ENCODE assay signal across 41 cellular contexts in genomic region chr1:171637928-171638576, GRCh38. TPM values are rescaled to one million over a fixed set of nuclear protein-coding genes. Genes with fewer than 3 reads are reported as not detected.
"Had no signal": no experiment of that assay in that cellular context is flagged by ENCODE, and none has a peak within 500 bp of the region (broad histone marks: within the 10 kb centered on the region; RNA-seq: fewer than 3 reads in every experiment).

No MANE protein-coding gene starts in this region.

- FAIRE-seq: astrocyte, endothelial cell of umbilical vein, TTC549 had no signal

- H3K27me3 Mint-ChIP-seq: activated naive CD8-positive, alpha-beta T cell treated with anti-CD3 and anti-CD28 coated beads, Interleukin-2, amount 10 ng/mL, durations not matched to agents 7 days and 5 days had no signal

- H3K36me3 Mint-ChIP-seq: activated naive CD4-positive, alpha-beta T cell treated with anti-CD3 and anti-CD28 coated beads, Interleukin-2, amount 10 ng/mL, durations not matched to agents 7 days and 5 days; activated naive CD8-positive, alpha-beta T cell treated with anti-CD3 and anti-CD28 coated beads, Interleukin-2, amount 10 ng/mL, durations not matched to agents 7 days and 5 days; mesothelial cell of epicardium; naive B cell; stimulated activated naive B cell treated with anti-CD40 and anti-IgM and Interleukin-4, amounts not matched to agents 10 μg/mL and 1 μg/mL and 100 μg/mL, for 72 hours had no signal

- ATAC-seq: activated CD4-positive, CD25-positive, alpha-beta regulatory T cell treated with anti-CD3 and anti-CD28 coated beads, Interleukin-2, amount 50 U/mL, for 24 hours; left lobe of liver; psoas muscle; stimulated activated naive B cell treated with anti-CD40 and anti-IgM and Interleukin-4, amounts not matched to agents 10 μg/mL and 1 μg/mL and 100 μg/mL, for 72 hours had no signal

- H3K9me3 ChIP-seq: ovary, psoas muscle, stomach, suprapubic skin, tibial artery had no signal

- H3K9me3 Mint-ChIP-seq: activated naive CD4-positive, alpha-beta T cell treated with anti-CD3 and anti-CD28 coated beads, Interleukin-2, amount 10 ng/mL, durations not matched to agents 7 days and 5 days; activated naive CD8-positive, alpha-beta T cell treated with anti-CD3 and anti-CD28 coated beads, Interleukin-2, amount 10 ng/mL, durations not matched to agents 7 days and 5 days; activated T-helper 1 cell treated with anti-CD3 and anti-CD28 coated beads, Interleukin-12 subunit alpha, Interleukin-12 subunit beta, Interleukin-2, Interleukin-4 antibody, amounts not matched to agents 30 ng/mL and 10 ng/mL and 1 ng/mL, durations not matched to agents 14 hours and 24 hours and 36 hours; mesothelial cell of epicardium; naive B cell; stimulated activated naive B cell treated with anti-CD40 and anti-IgM and Interleukin-4, amounts not matched to agents 10 μg/mL and 1 μg/mL and 100 μg/mL, for 72 hours; T-helper 1 cell treated with Interleukin-12 subunit alpha and Interleukin-12 subunit beta and Interleukin-4 antibody, amounts not matched to agents 30 μg/mL and 1 μg/mL, for 36 hours had no signal

- H3K4me1 ChIP-seq: psoas muscle, stomach, suprapubic skin, tibial artery had no signal

- DNase-seq: activated CD4-positive, alpha-beta T cell treated with anti-CD3 and anti-CD28 coated beads for 48 hours; activated CD4-positive, alpha-beta T cell treated with anti-CD3 and anti-CD28 coated beads, Interleukin-2, amount 50 U/mL, for 48 hours; activated CD8-positive, alpha-beta memory T cell treated with anti-CD3 and anti-CD28 coated beads, Interleukin-2, amount 50 U/mL, for 4 hours; activated gamma-delta T cell; activated naive CD4-positive, alpha-beta T cell treated with anti-CD3 and anti-CD28 coated beads, Interleukin-2, amount 10 ng/mL, durations not matched to agents 7 days and 5 days; activated naive CD8-positive, alpha-beta T cell treated with anti-CD3 and anti-CD28 coated beads, Interleukin-2, amount 10 ng/mL, durations not matched to agents 7 days and 5 days; activated T-cell treated with anti-CD3 and anti-CD28 coated beads, Interleukin-2, amount 50 U/mL, for 1 hour; amniotic stem cell; brain microvascular endothelial cell; dorsolateral prefrontal cortex; effector memory CD4-positive, alpha-beta T cell; foreskin melanocyte; kidney glomerular epithelial cell; mammary epithelial cell; naive B cell; ovary; psoas muscle; stimulated activated CD4-positive, alpha-beta T cell treated with anti-CD3 and anti-CD28 coated beads, Interleukin-15, amount 100 ng/mL, for 24 hours; stimulated activated CD4-positive, alpha-beta T cell treated with anti-CD3 and anti-CD28 coated beads, Interleukin-2, amount 100 ng/mL, for 24 hours; stimulated activated naive B cell treated with anti-CD40 and anti-IgM and Interleukin-4, amounts not matched to agents 10 μg/mL and 1 μg/mL and 100 μg/mL, for 72 hours; stomach; SW 1271; T-helper 9 cell; tibial artery; WERI-Rb-1 had no signal

- H3K27ac ChIP-seq: brain microvascular endothelial cell, coronary artery, dorsolateral prefrontal cortex, ovary, psoas muscle, stomach, suprapubic skin, tibial artery, WERI-Rb-1 had no signal

- H3K27me3 ChIP-seq: brain microvascular endothelial cell, dorsolateral prefrontal cortex, ovary, stomach, suprapubic skin, tibial artery had no signal

- H3K4me3 Mint-ChIP-seq: activated naive CD4-positive, alpha-beta T cell treated with anti-CD3 and anti-CD28 coated beads, Interleukin-2, amount 10 ng/mL, durations not matched to agents 7 days and 5 days; activated naive CD8-positive, alpha-beta T cell treated with anti-CD3 and anti-CD28 coated beads, Interleukin-2, amount 10 ng/mL, durations not matched to agents 7 days and 5 days; activated T-helper 1 cell treated with anti-CD3 and anti-CD28 coated beads, Interleukin-12 subunit alpha, Interleukin-12 subunit beta, Interleukin-2, Interleukin-4 antibody, amounts not matched to agents 30 ng/mL and 10 ng/mL and 1 ng/mL, durations not matched to agents 14 hours and 24 hours and 36 hours; mesothelial cell of epicardium; naive B cell; stimulated activated naive B cell treated with anti-CD40 and anti-IgM and Interleukin-4, amounts not matched to agents 10 μg/mL and 1 μg/mL and 100 μg/mL, for 72 hours; T-helper 1 cell treated with Interleukin-12 subunit alpha and Interleukin-12 subunit beta and Interleukin-4 antibody, amounts not matched to agents 30 μg/mL and 1 μg/mL, for 36 hours had no signal

- H3K27ac Mint-ChIP-seq: activated naive CD4-positive, alpha-beta T cell treated with anti-CD3 and anti-CD28 coated beads, Interleukin-2, amount 10 ng/mL, durations not matched to agents 7 days and 5 days; activated naive CD8-positive, alpha-beta T cell treated with anti-CD3 and anti-CD28 coated beads, Interleukin-2, amount 10 ng/mL, durations not matched to agents 7 days and 5 days; activated T-helper 1 cell treated with anti-CD3 and anti-CD28 coated beads, Interleukin-12 subunit alpha, Interleukin-12 subunit beta, Interleukin-2, Interleukin-4 antibody, amounts not matched to agents 30 ng/mL and 10 ng/mL and 1 ng/mL, durations not matched to agents 14 hours and 24 hours and 36 hours; mesothelial cell of epicardium; stimulated activated naive B cell treated with anti-CD40 and anti-IgM and Interleukin-4, amounts not matched to agents 10 μg/mL and 1 μg/mL and 100 μg/mL, for 72 hours; T-helper 1 cell treated with Interleukin-12 subunit alpha and Interleukin-12 subunit beta and Interleukin-4 antibody, amounts not matched to agents 30 μg/mL and 1 μg/mL, for 36 hours had no signal

- H3K36me3 ChIP-seq: brain microvascular endothelial cell, ovary, suprapubic skin, WERI-Rb-1 had no signal

- H3K4me3 ChIP-seq: coronary artery, dorsolateral prefrontal cortex, ovary, psoas muscle, stomach, suprapubic skin, tibial artery had no signal

- H3K4me1 Mint-ChIP-seq: stimulated activated naive B cell treated with anti-CD40 and anti-IgM and Interleukin-4, amounts not matched to agents 10 μg/mL and 1 μg/mL and 100 μg/mL, for 72 hours had no signal

RNA-seq across cellular contexts. Expression of gene MYOC, which starts 14.4 kb away (rescaled TPM):
- total RNA-seq: activated CD8-positive, alpha-beta memory T cell treated with anti-CD3 and anti-CD28 coated beads for 36 hours; activated naive CD8-positive, alpha-beta T cell treated with anti-CD3 and anti-CD28 coated beads, Interleukin-2, amount 10 ng/mL, durations not matched to agents 7 days and 5 days; activated T-helper 1 cell treated with anti-CD3 and anti-CD28 coated beads, Interleukin-12 subunit alpha, Interleukin-12 subunit beta, Interleukin-2, Interleukin-4 antibody, amounts not matched to agents 30 ng/mL and 10 ng/mL and 1 ng/mL, durations not matched to agents 14 hours and 24 hours and 36 hours; astrocyte; endothelial cell of umbilical vein; left lobe of liver; mammary epithelial cell had no signal
- polyA plus RNA-seq: endothelial cell of umbilical vein, mammary epithelial cell, neural cell had no signal

RNA-seq across cellular contexts. Expression of gene MYOCOS, which starts 16.0 kb away (rescaled TPM):
- total RNA-seq: activated CD8-positive, alpha-beta memory T cell treated with anti-CD3 and anti-CD28 coated beads for 36 hours; astrocyte; cardiac septum; cerebellum; endothelial cell of umbilical vein; left lobe of liver; mammary epithelial cell; mesothelial cell of epicardium; stomach; suprapubic skin; ureter had no signal
- polyA plus RNA-seq: endothelial cell of umbilical vein, esophagus, mammary epithelial cell, neural cell, psoas muscle, stomach had no signal
